Comparison of ENCODE assay signal across 8 cellular contexts in the genomic region with DNA sequence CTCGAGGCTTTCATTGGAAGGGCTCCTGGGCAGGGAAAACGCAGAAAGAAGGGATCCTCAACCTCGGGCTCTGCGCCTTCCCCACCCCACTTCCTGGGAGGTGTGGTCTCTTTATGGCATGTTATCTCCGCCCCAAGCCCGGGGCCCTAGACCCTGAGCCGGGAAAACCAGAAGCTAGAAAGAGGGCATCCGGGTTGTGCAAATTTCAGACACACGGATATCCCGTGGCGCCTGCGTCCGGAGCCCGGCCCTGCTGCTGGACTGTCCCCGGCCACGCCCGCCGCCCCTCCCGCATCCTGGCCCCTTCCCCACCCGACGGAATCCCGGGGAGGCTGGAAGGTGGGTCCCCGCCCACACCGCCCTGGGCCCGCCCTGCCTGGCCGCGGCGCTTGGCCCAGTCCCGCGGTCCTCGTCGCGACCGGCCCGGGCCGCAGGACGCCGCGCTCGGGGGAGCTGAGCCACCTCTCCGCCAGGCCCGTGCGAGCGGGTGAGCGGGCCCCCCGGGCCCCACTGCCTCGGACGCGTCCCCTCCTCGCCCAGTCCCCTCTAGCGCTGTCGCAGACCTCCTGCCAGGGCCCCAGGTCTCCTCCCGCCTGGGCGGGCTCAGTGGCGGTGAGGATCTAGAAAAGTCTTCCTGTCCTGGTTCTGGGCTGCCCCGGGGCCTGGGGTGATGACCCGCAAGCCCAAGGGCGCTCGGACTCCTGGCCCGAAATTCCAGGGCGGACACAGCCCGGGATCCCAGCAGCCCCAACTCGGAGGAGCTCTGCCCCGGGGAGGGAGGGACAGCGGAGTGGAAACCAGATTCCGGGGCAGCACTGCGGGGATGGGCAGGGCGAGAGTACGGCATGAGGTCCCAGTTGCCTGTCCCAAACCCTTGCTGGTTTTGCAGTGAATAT. TPM values are rescaled to one million over a fixed set of nuclear protein-coding genes. Genes with fewer than 3 reads are reported as not detected.
A peak's percentile ranks its signal among the peaks of the same experiment; 100 is the strongest.
DNase-seq lines count a peak whose midpoint lies in the region; ATAC-seq and TF ChIP-seq lines count a peak whose summit lies in the region.

A gene with protein sequence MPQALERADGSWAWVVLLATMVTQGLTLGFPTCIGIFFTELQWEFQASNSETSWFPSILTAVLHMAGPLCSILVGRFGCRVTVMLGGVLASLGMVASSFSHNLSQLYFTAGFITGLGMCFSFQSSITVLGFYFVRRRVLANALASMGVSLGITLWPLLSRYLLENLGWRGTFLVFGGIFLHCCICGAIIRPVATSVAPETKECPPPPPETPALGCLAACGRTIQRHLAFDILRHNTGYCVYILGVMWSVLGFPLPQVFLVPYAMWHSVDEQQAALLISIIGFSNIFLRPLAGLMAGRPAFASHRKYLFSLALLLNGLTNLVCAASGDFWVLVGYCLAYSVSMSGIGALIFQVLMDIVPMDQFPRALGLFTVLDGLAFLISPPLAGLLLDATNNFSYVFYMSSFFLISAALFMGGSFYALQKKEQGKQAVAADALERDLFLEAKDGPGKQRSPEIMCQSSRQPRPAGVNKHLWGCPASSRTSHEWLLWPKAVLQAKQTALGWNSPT (plus strand): TSS at position 397 of the 896 bp plus-strand sequence. CDS start 5,683 bp downstream, outside the sequence.

- no peaks in the 10 kb centered on the region for H3K27me3 ChIP-seq in AG04450 (ENCODE audit: control insufficient read depth, insufficient read depth, low read length)
- no peaks in the 10 kb centered on the region for H3K27me3 ChIP-seq in esophagus squamous epithelium
- H3K27me3 ChIP-seq in muscle layer of colon (ENCODE audit: control insufficient read depth in 1 of 2, insufficient read depth in 2 of 2, low read length in 2 of 2), result no peaks in the 10 kb centered on the region
- H3K27me3 ChIP-seq in aorta (ENCODE audit: control insufficient read depth in 1 of 2, insufficient read depth in 2 of 2, low read length in 1 of 2), result no peaks in the 10 kb centered on the region

- TF ChIP-seq CTCF in AG04450 (IDR thresholded peaks at IDR 0.05; ENCODE audit: low read depth, low read length), result no peak
- no peak for TF ChIP-seq CTCF in NB4 (IDR thresholded peaks at IDR 0.05; ENCODE audit: low read depth, low read length)
- TF ChIP-seq CTCF in esophagus squamous epithelium (IDR thresholded peaks at IDR 0.05), result no peak

- H3K9me3 ChIP-seq in AG04450 (ENCODE audit: control insufficient read depth, insufficient read depth, low read length), result no peaks in the 10 kb centered on the region; the same call in 1 of the 2 replicates
- H3K9me3 ChIP-seq in esophagus squamous epithelium, result no peaks in the 10 kb centered on the region
- no peaks in the 10 kb centered on the region for H3K9me3 ChIP-seq in muscle layer of colon (ENCODE audit: low read length)
- no peaks in the 10 kb centered on the region for H3K9me3 ChIP-seq in aorta (ENCODE audit: control insufficient read depth, low read length)

- DNase-seq in AG04450 (ENCODE audit: low read depth, low spot score) (no peak), NB4 (ENCODE audit: low read depth) (peak; percentile 92), esophagus squamous epithelium (lab: John Stamatoyannopoulos, UW) (peak; percentile 27), aorta (peak; percentile 91 to 92), NCI-H524 treated with DMSO at 0.1 percent for 48 hours (lab: John Stamatoyannopoulos, UW) (no peak)
- DNase-seq in activated T-cell treated with anti-CD3 and anti-CD28 coated beads, Interleukin-2, amount 50 U/mL, for 48 hours, result peak; percentile 67 to 76

- H3K9ac ChIP-seq in muscle layer of colon (ENCODE audit: low read length), result no peak within 1 kb of the TSS

- no peaks in the 10 kb centered on the region for H3K36me3 ChIP-seq in esophagus squamous epithelium
- no peaks in the 10 kb centered on the region for H3K36me3 ChIP-seq in muscle layer of colon (ENCODE audit: insufficient read depth, low read length)
- no peaks in the 10 kb centered on the region for H3K36me3 ChIP-seq in aorta (ENCODE audit: control insufficient read depth in 1 of 2, insufficient read depth in 2 of 2, low read length in 1 of 2)

- H3K4me1 ChIP-seq in esophagus squamous epithelium (peaks cover 39 to 86% (median 53%) of the 10 kb centered on the region in 3 donors), muscle layer of colon (ENCODE audit: insufficient read depth, low read length) (peaks cover 13% of the 10 kb centered on the region), aorta (ENCODE audit: control insufficient read depth in 1 of 2, insufficient read depth in 2 of 2, low read length in 2 of 2) (no peaks in the 10 kb centered on the region)

- WGBS in esophagus squamous epithelium, 2 donors, result 0 to 8% methylated on average over 11 to 16 of the region's 69 CpGs
- WGBS in aorta, 2 donors, result 11 to 12% methylated on average over 58 to 69 of the region's 69 CpGs

- intact Hi-C loops in esophagus squamous epithelium (cut with DNase I), result no loop called here
- intact Hi-C loops in aorta (cut with DNase I), result no loop called here

- CTCF ChIA-PET in AG04450 (lab: Charles Lee), result interaction anchor here (1.5 to 2.4 kb wide), 3 partner anchors 18 to 28 kb away, joined by 5 to 8 read pairs (median 8); no protein-coding TSS in a partner anchor

- ATAC-seq in GM18909 (IDR thresholded peaks at IDR 0.05; ENCODE audit: poor library complexity, unreplicated experiment), result peak; percentile 58
- peak; percentile 88 for ATAC-seq in aorta (ENCODE audit: low FRiP score)

- TF ChIP-seq POLR2A in NB4 (IDR thresholded peaks at IDR 0.05; ENCODE audit: extremely low read depth, insufficient read length) (no peak), esophagus squamous epithelium (IDR thresholded peaks at IDR 0.05) (peak in 2 of 4 donors; percentile 35 to 80)

- H3K4me3 ChIP-seq in AG04450 (ENCODE audit: low read depth, low read length) (peak within 1 kb of the TSS; percentile 61), NB4 (ENCODE audit: low read depth, low read length) (peak within 1 kb of the TSS; percentile 62), esophagus squamous epithelium (peak within 1 kb of the TSS; percentile 50 to 71 (median 68)), muscle layer of colon (ENCODE audit: low read depth in 1 of 2, low read length in 2 of 2) (peak within 1 kb of the TSS; percentile 22 to 54), aorta (ENCODE audit: low read length in 2 of 2) (no peak within 1 kb of the TSS)

- peak within 1 kb of the TSS; percentile 75 for H3K27ac ChIP-seq in AG04450 (ENCODE audit: low read depth, low read length)
- H3K27ac ChIP-seq in esophagus squamous epithelium, result peak within 1 kb of the TSS; percentile 92 to 94 (median 92)
- H3K27ac ChIP-seq in muscle layer of colon (ENCODE audit: low read depth, low read length), result peak within 1 kb of the TSS; percentile 57
- H3K27ac ChIP-seq in aorta (ENCODE audit: low read depth in 1 of 2, low read length in 2 of 2), result no peak within 1 kb of the TSS

- POLR2A ChIA-PET in AG04450 (lab: Yijun Ruan, JAX), result interaction anchor here (0.7 to 3.0 kb wide), 7 partner anchors 8 to 53 kb away, joined by 3 to 16 read pairs (median 3); a partner anchor contains a TSS

RNA-seq across cellular contexts. Expression of the gene that starts here (rescaled TPM):
- polyA plus RNA-seq in AG04450 (2011; rRNA removed) (2.9 and 3.6 TPM in 2 replicates), aorta (1 to 10 TPM; 7.8 to 7.9 TPM)
- 3.6 and 4.4 TPM in 2 replicates for polyA minus RNA-seq in AG04450 (2011; rRNA and poly(A)+ RNA removed)
- total RNA-seq in esophagus squamous epithelium (10 to 100 TPM; 13.4 to 22.9 (median 17.4) TPM), aorta (10 to 100 TPM in 1 of 2 donors, 1 to 10 TPM in 1; 5.6 to 11.4 TPM)

Comparison
In these comparisons a context has a peak if more than half of its experiments do, and no peak if none do; other contexts are left out.
1. DNase-seq: peak in NB4 (single experiment), activated T-cell treated with anti-CD3 and anti-CD28 coated beads, Interleukin-2, amount 50 U/mL, for 48 hours (2 of 2), esophagus squamous epithelium (single experiment) and aorta (2 of 2); none in AG04450 (single experiment) and NCI-H524 treated with DMSO at 0.1 percent for 48 hours (single experiment).
2. H3K27ac ChIP-seq: peak in AG04450 (single experiment), esophagus squamous epithelium (4 of 4) and muscle layer of colon (single experiment); none in aorta (0 of 2).
3. H3K4me3 ChIP-seq: peak in AG04450 (single experiment), NB4 (single experiment), esophagus squamous epithelium (4 of 4) and muscle layer of colon (2 of 2); none in aorta (0 of 2).